Comparison of ENCODE assay signal across 8 cellular contexts in the genomic region with DNA sequence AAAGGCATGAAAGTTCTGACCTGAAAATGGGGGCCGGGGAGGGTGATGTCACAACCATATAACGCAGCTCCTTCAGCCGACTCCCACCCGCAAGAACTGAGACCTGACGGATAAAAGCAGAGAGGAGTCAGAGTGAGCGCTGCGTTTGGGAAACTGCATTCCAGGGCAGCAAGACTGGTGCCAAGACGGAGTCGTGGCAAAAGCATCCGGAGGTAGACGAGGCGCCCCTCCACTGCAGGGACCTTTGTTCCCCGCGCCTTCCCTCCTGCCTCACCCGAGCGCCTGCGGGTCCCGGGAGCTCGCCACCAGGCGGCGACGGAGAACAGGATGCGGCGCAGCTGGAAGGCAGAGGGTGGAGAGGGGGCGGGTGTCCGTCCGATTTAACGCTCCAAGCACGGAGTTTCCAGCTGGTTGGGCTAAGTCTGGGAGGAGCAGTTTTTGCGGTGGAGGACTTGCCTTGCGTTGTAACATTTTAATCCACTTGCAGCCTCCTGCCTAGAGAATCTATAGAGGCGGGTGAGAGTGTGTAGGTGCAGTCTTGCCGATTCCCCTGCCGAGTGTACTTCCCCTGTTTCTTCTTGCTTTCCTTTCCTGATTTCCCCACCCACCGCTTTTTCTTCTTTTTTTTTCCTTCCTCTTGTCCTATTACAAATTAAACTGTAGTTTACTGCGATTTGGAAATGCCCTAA. TPM values are rescaled to one million over a fixed set of nuclear protein-coding genes. Genes with fewer than 3 reads are reported as not detected.
A peak's percentile ranks its signal among the peaks of the same experiment; 100 is the strongest.
DNase-seq lines count a peak whose midpoint lies in the region; ATAC-seq and TF ChIP-seq lines count a peak whose summit lies in the region.

No MANE protein-coding gene starts in this region.

- peaks cover 33% of the 10 kb centered on the region for H3K4me1 Mint-ChIP-seq in activated naive CD4-positive, alpha-beta T cell treated with anti-CD3 and anti-CD28 coated beads, Interleukin-2, amount 50 U/mL, for 24 hours
- H3K4me1 Mint-ChIP-seq in osteocyte (ENCODE audit: unreplicated experiment) = peaks cover 21% of the 10 kb centered on the region

- peak; percentile 95 for TF ChIP-seq CTCF in osteocyte (IDR thresholded peaks at IDR 0.05)
- peak; percentile 90 to 93 for TF ChIP-seq CTCF in tibial artery (IDR thresholded peaks at IDR 0.05)

- no peaks in the 10 kb centered on the region for H3K9me3 Mint-ChIP-seq in activated naive CD4-positive, alpha-beta T cell treated with anti-CD3 and anti-CD28 coated beads, Interleukin-2, amount 50 U/mL, for 24 hours
- no peaks in the 10 kb centered on the region for H3K9me3 Mint-ChIP-seq in osteocyte (ENCODE audit: unreplicated experiment)

- H3K4me3 Mint-ChIP-seq in activated naive CD4-positive, alpha-beta T cell treated with anti-CD3 and anti-CD28 coated beads, Interleukin-2, amount 50 U/mL, for 24 hours = peak overlapping the region; percentile 81
- H3K4me3 Mint-ChIP-seq in osteocyte (ENCODE audit: unreplicated experiment) = peak overlapping the region; percentile 96

- DNase-seq in DMS53 (lab: John Stamatoyannopoulos, UW) (peak; percentile 96), HS-5 (ENCODE audit: low read depth) (peak; percentile 63), SK-MEL-5 (ENCODE audit: low read depth, low spot score) (peak; percentile 90), Right ventricle myocardium inferior (ENCODE audit: missing footprints) (peak; percentile 92), osteocyte (ENCODE audit: extremely low spot score, unreplicated experiment) (peak; percentile 95), tibial artery (peak; percentile 90 to 94)

- in situ Hi-C loops in SK-MEL-5 (cut with HindIII; ENCODE audit: low pct_unique_long_range_greater_than_20kb, low sequenced_read_pairs) = no loop called here

- H3K27ac Mint-ChIP-seq in activated naive CD4-positive, alpha-beta T cell treated with anti-CD3 and anti-CD28 coated beads, Interleukin-2, amount 50 U/mL, for 24 hours = peak overlapping the region; percentile 90
- peak overlapping the region; percentile 89 for H3K27ac Mint-ChIP-seq in osteocyte (ENCODE audit: unreplicated experiment)

- peak overlapping the region; percentile 60 to 93 for H3K4me3 ChIP-seq in tibial artery

- H3K36me3 Mint-ChIP-seq in activated naive CD4-positive, alpha-beta T cell treated with anti-CD3 and anti-CD28 coated beads, Interleukin-2, amount 50 U/mL, for 24 hours = no peaks in the 10 kb centered on the region
- no peaks in the 10 kb centered on the region for H3K36me3 Mint-ChIP-seq in osteocyte (ENCODE audit: unreplicated experiment)

- no peaks in the 10 kb centered on the region for H3K36me3 ChIP-seq in tibial artery

- peaks cover 0 to 22% (median 0%) of the 10 kb centered on the region in 4 donors for H3K4me1 ChIP-seq in tibial artery

- peak overlapping the region; percentile 93 to 97 for H3K27ac ChIP-seq in tibial artery

- H3K9me3 ChIP-seq in tibial artery = no peaks in the 10 kb centered on the region

- H3K27me3 Mint-ChIP-seq in activated naive CD4-positive, alpha-beta T cell treated with anti-CD3 and anti-CD28 coated beads, Interleukin-2, amount 50 U/mL, for 24 hours = peaks cover 14% of the 10 kb centered on the region
- peaks cover 24% of the 10 kb centered on the region for H3K27me3 Mint-ChIP-seq in osteocyte (ENCODE audit: unreplicated experiment)

- ATAC-seq in GM21367 (IDR thresholded peaks at IDR 0.05; ENCODE audit: unreplicated experiment) (peak; percentile 57), Right ventricle myocardium inferior (peak; percentile 88)

- intact Hi-C loops in Right ventricle myocardium inferior (cut with DNase I) = loop anchor here (2.0 to 10.0 kb wide), 5 partner anchors 74 to 590 kb away; partner anchors contain the start of gene ALG10B
- intact Hi-C loops in tibial artery (cut with DNase I; ENCODE audit: low total_unique reads) = no loop called here

- no peaks in the 10 kb centered on the region for H3K27me3 ChIP-seq in tibial artery

RNA-seq across cellular contexts. Expression of gene CPNE8, which starts 1.2 kb away (rescaled TPM):
- total RNA-seq in SK-MEL-5 (2014; rRNA removed; shearing (Covaris generic)) = 41.7 and 42.3 TPM in 2 replicates
- polyA plus RNA-seq in SK-MEL-5 (2015; cell fraction: cytosol; rRNA removed) = 19.4 and 24.3 TPM in 2 replicates
- polyA plus RNA-seq in SK-MEL-5 (2015; cell fraction: nucleus; rRNA removed) = 67.3 and 72.7 TPM in 2 replicates
- total RNA-seq in Right ventricle myocardium inferior = 8.3 TPM
- total RNA-seq in osteocyte = 8.7 and 11.1 TPM in 2 replicates

Comparison
In these comparisons a context has a peak if more than half of its experiments do, and no peak if none do; other contexts are left out.
1. Peak in every context shown above with its lines: DNase-seq, ATAC-seq, H3K4me3 ChIP-seq and H3K27ac ChIP-seq.